Comparison of ENCODE assay signal across 8 cellular contexts in the genomic region with DNA sequence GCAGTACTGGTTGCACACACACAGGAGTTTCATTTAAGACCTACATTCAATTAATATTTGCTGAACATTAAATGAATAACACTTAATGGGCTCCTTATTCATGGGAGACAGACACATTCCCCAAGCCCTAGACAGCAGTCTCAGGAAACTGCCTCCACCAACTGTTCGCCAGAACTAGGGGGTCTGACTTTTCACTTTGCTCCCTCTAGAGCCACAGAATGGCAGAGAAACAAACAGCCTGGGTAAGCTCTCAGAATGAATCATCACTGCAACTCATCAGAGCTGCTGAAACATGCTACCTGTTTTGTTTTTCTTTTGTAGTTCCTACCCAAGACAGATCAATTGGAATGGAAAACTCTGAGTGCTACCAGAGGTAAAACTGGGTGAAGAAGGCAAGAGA. TPM values are rescaled to one million over a fixed set of nuclear protein-coding genes. Genes with fewer than 3 reads are reported as not detected.
DNase-seq lines count a peak whose midpoint lies in the region; ATAC-seq and FAIRE-seq lines count a peak whose summit lies in the region.
"Had no signal": no experiment of that assay in that cellular context is flagged by ENCODE, and none has a peak within 500 bp of the region (broad histone marks: within the 10 kb centered on the region; RNA-seq: fewer than 3 reads in every experiment).

No MANE protein-coding gene starts in this region.

- H3K27me3 Mint-ChIP-seq in stimulated activated naive B cell treated with anti-CD40 and anti-IgM and Interleukin-4, amounts not matched to agents 10 μg/mL and 1 μg/mL and 100 μg/mL, for 72 hours, result no peaks in the 10 kb centered on the region

- no peak overlapping the region for H3K4me3 Mint-ChIP-seq in stimulated activated naive B cell treated with anti-CD40 and anti-IgM and Interleukin-4, amounts not matched to agents 10 μg/mL and 1 μg/mL and 100 μg/mL, for 72 hours

- peaks cover 16% of the 10 kb centered on the region for H3K36me3 ChIP-seq in effector memory CD4-positive, alpha-beta T cell (ENCODE audit: control insufficient read depth, insufficient read depth, low read length)
- H3K36me3 ChIP-seq: pancreas had no signal

- H3K27ac ChIP-seq in effector memory CD4-positive, alpha-beta T cell (ENCODE audit: insufficient read depth, low read length, poor library complexity, severe bottlenecking), result no peak overlapping the region

- peaks cover 41 to 51% of the 10 kb centered on the region in 2 donors for H3K36me3 Mint-ChIP-seq in stimulated activated naive B cell treated with anti-CD40 and anti-IgM and Interleukin-4, amounts not matched to agents 10 μg/mL and 1 μg/mL and 100 μg/mL, for 72 hours

- no peaks in the 10 kb centered on the region for H3K9me3 Mint-ChIP-seq in stimulated activated naive B cell treated with anti-CD40 and anti-IgM and Interleukin-4, amounts not matched to agents 10 μg/mL and 1 μg/mL and 100 μg/mL, for 72 hours

- H3K4me3 ChIP-seq in effector memory CD4-positive, alpha-beta T cell (ENCODE audit: insufficient read depth, low read depth, low read length, poor library complexity, severe bottlenecking), result no peak overlapping the region
- H3K4me3 ChIP-seq: pancreas had no signal

- H3K9me3 ChIP-seq in effector memory CD4-positive, alpha-beta T cell (ENCODE audit: control insufficient read depth, low read length), result no peaks in the 10 kb centered on the region
- H3K9me3 ChIP-seq: pancreas had no signal

- no peaks in the 10 kb centered on the region for H3K4me1 ChIP-seq in effector memory CD4-positive, alpha-beta T cell (ENCODE audit: control insufficient read depth, insufficient read depth, low read length, poor library complexity, severe bottlenecking)

- peak; percentile 69 for ATAC-seq in HG03558 (IDR thresholded peaks at IDR 0.05; ENCODE audit: extremely low read depth, unreplicated experiment)
- ATAC-seq in stimulated activated naive B cell treated with anti-CD40 and anti-IgM and Interleukin-4, amounts not matched to agents 10 μg/mL and 1 μg/mL and 100 μg/mL, for 72 hours (replicated peaks), result peak; percentile 68 to 84

- FAIRE-seq in GM19239 (lab: Jason Lieb, UNC), result peak; percentile 35
- FAIRE-seq: pancreas had no signal

- DNase-seq in GM19239 (ENCODE audit: insufficient read length, low spot score), result no peak
- peak; percentile 64 to 94 for DNase-seq in dermis microvascular lymphatic vessel endothelial cell (ENCODE audit: low read depth in 2 of 2)
- no peak for DNase-seq in stimulated activated naive B cell treated with anti-CD40 and anti-IgM and Interleukin-4, amounts not matched to agents 10 μg/mL and 1 μg/mL and 100 μg/mL, for 72 hours
- DNase-seq in effector memory CD4-positive, alpha-beta T cell, result no peak
- no peak for DNase-seq in RPMI8226
- DNase-seq in cerebellar cortex (ENCODE audit: low spot score), result no peak

- no peaks in the 10 kb centered on the region for H3K27me3 ChIP-seq in effector memory CD4-positive, alpha-beta T cell (replicated peaks; ENCODE audit: control insufficient read depth, insufficient read depth, low read length, poor library complexity, severe bottlenecking)
- H3K27me3 ChIP-seq: pancreas had no signal

- peaks cover 25 to 37% of the 10 kb centered on the region in 2 donors for H3K4me1 Mint-ChIP-seq in stimulated activated naive B cell treated with anti-CD40 and anti-IgM and Interleukin-4, amounts not matched to agents 10 μg/mL and 1 μg/mL and 100 μg/mL, for 72 hours

- H3K27ac Mint-ChIP-seq in stimulated activated naive B cell treated with anti-CD40 and anti-IgM and Interleukin-4, amounts not matched to agents 10 μg/mL and 1 μg/mL and 100 μg/mL, for 72 hours, result peak overlapping the region; percentile 38

RNA-seq across cellular contexts. Expression of gene ELK4, which starts 31.7 kb away (rescaled TPM):
- total RNA-seq in dermis microvascular lymphatic vessel endothelial cell, result 33.4 and 44.0 TPM in 2 replicates

Comparison
In these comparisons a context has a peak if more than half of its experiments do, and no peak if none do; other contexts are left out.
1. DNase-seq: peak in dermis microvascular lymphatic vessel endothelial cell (2 of 2); none in GM19239 (single experiment), stimulated activated naive B cell treated with anti-CD40 and anti-IgM and Interleukin-4, amounts not matched to agents 10 μg/mL and 1 μg/mL and 100 μg/mL, for 72 hours (single experiment), effector memory CD4-positive, alpha-beta T cell (0 of 3), RPMI8226 (single experiment) and cerebellar cortex (single experiment).